ENCODE assay signal across 1 cellular context in the genomic region with DNA sequence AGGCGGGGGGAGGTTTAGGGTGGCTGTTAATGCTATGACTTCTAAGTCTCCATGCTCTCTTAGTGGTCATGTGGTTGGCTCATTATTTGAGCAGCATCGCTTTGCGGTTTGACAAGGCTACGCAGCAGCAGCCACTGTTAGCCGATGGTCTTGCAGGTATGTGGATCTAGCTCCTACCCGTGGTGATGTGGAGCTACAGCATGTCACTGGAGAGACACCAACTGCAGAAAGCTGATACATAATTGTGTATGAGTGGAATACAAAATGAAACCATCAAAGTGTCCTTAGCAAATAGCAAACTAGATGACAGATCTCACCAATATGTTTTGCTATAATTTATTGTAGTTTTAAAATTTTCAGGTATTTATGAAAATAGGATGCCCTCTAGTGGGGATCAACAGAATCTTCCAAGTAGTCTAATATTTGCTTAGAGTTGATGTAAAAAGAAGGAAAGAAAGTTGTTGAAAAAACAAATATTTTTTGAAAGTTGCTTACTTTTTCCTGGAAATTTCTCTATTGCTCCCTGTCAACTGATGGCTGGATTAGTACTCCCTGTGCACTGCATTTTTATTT.
TF ChIP-seq lines count a peak whose summit lies in the region.

No MANE protein-coding gene starts in this region.

TF ChIP-seq in HEK293, 187 proteins besides CTCF, POLR2A, EP300 and RAD21 (continued from another document):
- TF ChIP-seq ZNF184 (tag by site-specific recombination; IDR thresholded peaks at IDR 0.05) (no peak), ZNF404 (tag by site-specific recombination; IDR thresholded peaks at IDR 0.05) (no peak), ZNF133 (tag by site-specific recombination; IDR thresholded peaks at IDR 0.05) (no peak), OSR2 (tag by site-specific recombination; IDR thresholded peaks at IDR 0.05) (peak; percentile 65), HOXA7 (CRISPR knock-in tag; IDR thresholded peaks at IDR 0.05; ENCODE audit: borderline replicate concordance) (no peak), ZNF529 (tag by site-specific recombination; IDR thresholded peaks at IDR 0.05; ENCODE audit: insufficient replicate concordance) (peak; percentile 12), ZNF214 (tag by site-specific recombination; IDR thresholded peaks at IDR 0.05; ENCODE audit: borderline replicate concordance) (no peak), ZNF677 (tag by site-specific recombination; IDR thresholded peaks at IDR 0.05) (no peak)
- TF ChIP-seq, protein P1, sequence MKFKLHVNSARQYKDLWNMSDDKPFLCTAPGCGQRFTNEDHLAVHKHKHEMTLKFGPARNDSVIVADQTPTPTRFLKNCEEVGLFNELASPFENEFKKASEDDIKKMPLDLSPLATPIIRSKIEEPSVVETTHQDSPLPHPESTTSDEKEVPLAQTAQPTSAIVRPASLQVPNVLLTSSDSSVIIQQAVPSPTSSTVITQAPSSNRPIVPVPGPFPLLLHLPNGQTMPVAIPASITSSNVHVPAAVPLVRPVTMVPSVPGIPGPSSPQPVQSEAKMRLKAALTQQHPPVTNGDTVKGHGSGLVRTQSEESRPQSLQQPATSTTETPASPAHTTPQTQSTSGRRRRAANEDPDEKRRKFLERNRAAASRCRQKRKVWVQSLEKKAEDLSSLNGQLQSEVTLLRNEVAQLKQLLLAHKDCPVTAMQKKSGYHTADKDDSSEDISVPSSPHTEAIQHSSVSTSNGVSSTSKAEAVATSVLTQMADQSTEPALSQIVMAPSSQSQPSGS (tag by site-specific recombination; IDR thresholded peaks at IDR 0.05; ENCODE audit: low read depth): no peak
- TF ChIP-seq, protein P2, sequence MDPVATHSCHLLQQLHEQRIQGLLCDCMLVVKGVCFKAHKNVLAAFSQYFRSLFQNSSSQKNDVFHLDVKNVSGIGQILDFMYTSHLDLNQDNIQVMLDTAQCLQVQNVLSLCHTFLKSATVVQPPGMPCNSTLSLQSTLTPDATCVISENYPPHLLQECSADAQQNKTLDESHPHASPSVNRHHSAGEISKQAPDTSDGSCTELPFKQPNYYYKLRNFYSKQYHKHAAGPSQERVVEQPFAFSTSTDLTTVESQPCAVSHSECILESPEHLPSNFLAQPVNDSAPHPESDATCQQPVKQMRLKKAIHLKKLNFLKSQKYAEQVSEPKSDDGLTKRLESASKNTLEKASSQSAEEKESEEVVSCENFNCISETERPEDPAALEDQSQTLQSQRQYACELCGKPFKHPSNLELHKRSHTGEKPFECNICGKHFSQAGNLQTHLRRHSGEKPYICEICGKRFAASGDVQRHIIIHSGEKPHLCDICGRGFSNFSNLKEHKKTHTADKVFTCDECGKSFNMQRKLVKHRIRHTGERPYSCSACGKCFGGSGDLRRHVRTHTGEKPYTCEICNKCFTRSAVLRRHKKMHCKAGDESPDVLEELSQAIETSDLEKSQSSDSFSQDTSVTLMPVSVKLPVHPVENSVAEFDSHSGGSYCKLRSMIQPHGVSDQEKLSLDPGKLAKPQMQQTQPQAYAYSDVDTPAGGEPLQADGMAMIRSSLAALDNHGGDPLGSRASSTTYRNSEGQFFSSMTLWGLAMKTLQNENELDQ (tag by site-specific recombination; IDR thresholded peaks at IDR 0.05; ENCODE audit: low read depth): no peak
